Comparison of ENCODE assay signal across 1 cellular context in genomic region chr19:16112778-16113177, GRCh38.
TF ChIP-seq lines count a peak whose summit lies in the region.

No MANE protein-coding gene starts in this region.

TF ChIP-seq in liver, 16 proteins besides CTCF, POLR2A, EP300 and RAD21 (continued from another document):
- TF ChIP-seq ZBTB33 (IDR thresholded peaks at IDR 0.05) (no peak), FOXA2 (IDR thresholded peaks at IDR 0.05) (no peak), YY1 (IDR thresholded peaks at IDR 0.05) (no peak), HNF4G (IDR thresholded peaks at IDR 0.05) (no peak), EGR1 (IDR thresholded peaks at IDR 0.05; ENCODE audit: low read depth in 2 of 2) (no peak), TAF1 (conservative IDR thresholded peaks at IDR 0.05) (no peak), HNF4A (conservative IDR thresholded peaks at IDR 0.05) (no peak), RXRA (IDR thresholded peaks at IDR 0.05) (no peak), NR2F2 (IDR thresholded peaks at IDR 0.05) (no peak), ATF3 (IDR thresholded peaks at IDR 0.05) (no peak), FOXA1 (IDR thresholded peaks at IDR 0.05) (no peak), SP1 (IDR thresholded peaks at IDR 0.05) (no peak)
